Comparison of ENCODE assay signal across 1 cellular context in the genomic region with DNA sequence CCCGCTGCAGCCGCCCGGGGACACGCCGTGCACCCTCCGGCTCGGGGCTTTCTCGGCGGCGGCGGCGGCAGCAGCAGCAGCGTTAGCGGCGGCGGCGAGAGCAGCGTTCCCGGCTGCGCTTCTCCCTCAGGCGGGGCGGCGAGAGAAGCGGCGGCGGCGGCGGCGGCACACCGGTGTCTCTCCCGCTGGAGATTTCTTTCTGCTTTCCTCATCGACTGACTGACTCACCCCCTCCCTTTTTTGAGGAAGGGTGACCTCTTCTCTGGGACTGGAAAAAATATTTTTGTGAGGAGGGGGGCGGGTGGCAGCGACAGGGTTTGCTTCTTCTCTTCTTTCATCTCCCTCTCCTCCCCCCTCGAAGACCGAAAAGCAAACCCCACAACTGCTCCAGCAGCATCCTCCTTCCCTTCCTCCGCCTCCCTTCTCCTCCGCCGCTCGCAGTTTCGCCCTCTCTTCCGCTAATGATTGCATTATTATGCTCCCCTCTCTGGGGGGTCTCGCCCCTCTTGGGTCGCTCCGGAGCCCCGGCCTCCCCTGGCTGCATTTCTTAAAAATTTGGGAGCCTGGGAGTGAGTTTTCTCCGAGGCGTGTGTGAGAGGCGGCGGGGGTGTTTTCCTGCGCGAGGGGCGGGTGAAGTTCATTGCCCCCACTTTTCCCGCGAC.
TF ChIP-seq lines count a peak whose summit lies in the region.

No MANE protein-coding gene starts in this region.

TF ChIP-seq in HEK293, 187 proteins besides CTCF, POLR2A, EP300 and RAD21 (continued from another document and continues in another):
- TF ChIP-seq, protein P1, sequence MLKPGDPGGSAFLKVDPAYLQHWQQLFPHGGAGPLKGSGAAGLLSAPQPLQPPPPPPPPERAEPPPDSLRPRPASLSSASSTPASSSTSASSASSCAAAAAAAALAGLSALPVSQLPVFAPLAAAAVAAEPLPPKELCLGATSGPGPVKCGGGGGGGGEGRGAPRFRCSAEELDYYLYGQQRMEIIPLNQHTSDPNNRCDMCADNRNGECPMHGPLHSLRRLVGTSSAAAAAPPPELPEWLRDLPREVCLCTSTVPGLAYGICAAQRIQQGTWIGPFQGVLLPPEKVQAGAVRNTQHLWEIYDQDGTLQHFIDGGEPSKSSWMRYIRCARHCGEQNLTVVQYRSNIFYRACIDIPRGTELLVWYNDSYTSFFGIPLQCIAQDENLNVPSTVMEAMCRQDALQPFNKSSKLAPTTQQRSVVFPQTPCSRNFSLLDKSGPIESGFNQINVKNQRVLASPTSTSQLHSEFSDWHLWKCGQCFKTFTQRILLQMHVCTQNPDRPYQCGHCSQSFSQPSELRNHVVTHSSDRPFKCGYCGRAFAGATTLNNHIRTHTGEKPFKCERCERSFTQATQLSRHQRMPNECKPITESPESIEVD (tag by site-specific recombination; IDR thresholded peaks at IDR 0.05): peak; percentile 14; the same call in 1 of the 2 replicates
- TF ChIP-seq OSR2 (tag by site-specific recombination; IDR thresholded peaks at IDR 0.05) (no peak), BCL11B (tag by site-specific recombination; IDR thresholded peaks at IDR 0.05; ENCODE audit: low read depth) (no peak), TCF7L2 (IDR thresholded peaks at IDR 0.05; ENCODE audit: borderline replicate concordance, low read depth, low read length) (peak; percentile 5; the same call in 1 of the 2 replicates), HOXC10 (CRISPR knock-in tag; IDR thresholded peaks at IDR 0.05) (no peak), ZNF239 (tag by site-specific recombination; IDR thresholded peaks at IDR 0.05) (no peak), ZNF677 (tag by site-specific recombination; IDR thresholded peaks at IDR 0.05) (0 out of 2 replicates have a peak, but pooled peaks have one; percentile 18), SCRT1 (tag by site-specific recombination; IDR thresholded peaks at IDR 0.05; ENCODE audit: borderline replicate concordance) (no peak), ZNF692 (tag by site-specific recombination; IDR thresholded peaks at IDR 0.05) (0 out of 2 replicates have a peak, but pooled peaks have one; percentile 20), SP7 (tag by site-specific recombination; IDR thresholded peaks at IDR 0.05) (peak; percentile 55), ZNF280C (tag by site-specific recombination; IDR thresholded peaks at IDR 0.05) (no peak), BCL11A (tag by site-specific recombination; IDR thresholded peaks at IDR 0.05; ENCODE audit: low read depth) (no peak), ZSCAN30 (tag by site-specific recombination; IDR thresholded peaks at IDR 0.05) (peak; percentile 66), ZBTB8A (tag by site-specific recombination; IDR thresholded peaks at IDR 0.05) (peak; percentile 75), ZNF513 (tag by site-specific recombination; IDR thresholded peaks at IDR 0.05) (no peak), ZNF48 (tag by site-specific recombination; IDR thresholded peaks at IDR 0.05) (no peak), ZNF214 (tag by site-specific recombination; IDR thresholded peaks at IDR 0.05; ENCODE audit: borderline replicate concordance) (no peak), ZNF221 (tag by site-specific recombination; IDR thresholded peaks at IDR 0.05; ENCODE audit: borderline replicate concordance) (no peak), ZNF473 (tag by site-specific recombination; IDR thresholded peaks at IDR 0.05) (no peak), ZNF571 (tag by site-specific recombination; IDR thresholded peaks at IDR 0.05) (no peak), PRDM1 (tag by site-specific recombination; IDR thresholded peaks at IDR 0.05) (peak; percentile 74), ZNF623 (tag by site-specific recombination; IDR thresholded peaks at IDR 0.05) (no peak; the same call in 1 of the 2 replicates), SETDB1 (IDR thresholded peaks at IDR 0.05; ENCODE audit: insufficient read length, low read length) (no peak), ZNF23 (tag by site-specific recombination; IDR thresholded peaks at IDR 0.05; ENCODE audit: borderline replicate concordance) (no peak), PBX3 (CRISPR knock-in tag; IDR thresholded peaks at IDR 0.05) (no peak), GFI1B (tag by site-specific recombination; IDR thresholded peaks at IDR 0.05) (no peak), ZNF433 (tag by site-specific recombination; IDR thresholded peaks at IDR 0.05; ENCODE audit: low read depth) (no peak), ZNF76 (tag by site-specific recombination; IDR thresholded peaks at IDR 0.05; ENCODE audit: borderline replicate concordance, low read depth) (peak; percentile 26; the same call in 1 of the 2 replicates), ZSCAN4 (tag by site-specific recombination; IDR thresholded peaks at IDR 0.05) (no peak), ZNF658 (tag by site-specific recombination; IDR thresholded peaks at IDR 0.05) (no peak), ZNF274 (IDR thresholded peaks at IDR 0.05; ENCODE audit: low read length) (no peak), ZNF274 (tag by site-specific recombination; IDR thresholded peaks at IDR 0.05; ENCODE audit: borderline replicate concordance) (no peak), ZNF366 (tag by site-specific recombination; conservative IDR thresholded peaks at IDR 0.05) (peak; percentile 81; the same call in 1 of the 2 replicates), ZXDB (tag by site-specific recombination; IDR thresholded peaks at IDR 0.05) (peak; percentile 57), ZNF423 (tag by site-specific recombination; IDR thresholded peaks at IDR 0.05) (0 out of 2 replicates have a peak, but pooled peaks have one; percentile 15), SCRT2 (tag by site-specific recombination; IDR thresholded peaks at IDR 0.05) (no peak)
- TF ChIP-seq, protein P2, sequence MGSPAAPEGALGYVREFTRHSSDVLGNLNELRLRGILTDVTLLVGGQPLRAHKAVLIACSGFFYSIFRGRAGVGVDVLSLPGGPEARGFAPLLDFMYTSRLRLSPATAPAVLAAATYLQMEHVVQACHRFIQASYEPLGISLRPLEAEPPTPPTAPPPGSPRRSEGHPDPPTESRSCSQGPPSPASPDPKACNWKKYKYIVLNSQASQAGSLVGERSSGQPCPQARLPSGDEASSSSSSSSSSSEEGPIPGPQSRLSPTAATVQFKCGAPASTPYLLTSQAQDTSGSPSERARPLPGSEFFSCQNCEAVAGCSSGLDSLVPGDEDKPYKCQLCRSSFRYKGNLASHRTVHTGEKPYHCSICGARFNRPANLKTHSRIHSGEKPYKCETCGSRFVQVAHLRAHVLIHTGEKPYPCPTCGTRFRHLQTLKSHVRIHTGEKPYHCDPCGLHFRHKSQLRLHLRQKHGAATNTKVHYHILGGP (tag by site-specific recombination; IDR thresholded peaks at IDR 0.05): no peak
- TF ChIP-seq, protein P3, sequence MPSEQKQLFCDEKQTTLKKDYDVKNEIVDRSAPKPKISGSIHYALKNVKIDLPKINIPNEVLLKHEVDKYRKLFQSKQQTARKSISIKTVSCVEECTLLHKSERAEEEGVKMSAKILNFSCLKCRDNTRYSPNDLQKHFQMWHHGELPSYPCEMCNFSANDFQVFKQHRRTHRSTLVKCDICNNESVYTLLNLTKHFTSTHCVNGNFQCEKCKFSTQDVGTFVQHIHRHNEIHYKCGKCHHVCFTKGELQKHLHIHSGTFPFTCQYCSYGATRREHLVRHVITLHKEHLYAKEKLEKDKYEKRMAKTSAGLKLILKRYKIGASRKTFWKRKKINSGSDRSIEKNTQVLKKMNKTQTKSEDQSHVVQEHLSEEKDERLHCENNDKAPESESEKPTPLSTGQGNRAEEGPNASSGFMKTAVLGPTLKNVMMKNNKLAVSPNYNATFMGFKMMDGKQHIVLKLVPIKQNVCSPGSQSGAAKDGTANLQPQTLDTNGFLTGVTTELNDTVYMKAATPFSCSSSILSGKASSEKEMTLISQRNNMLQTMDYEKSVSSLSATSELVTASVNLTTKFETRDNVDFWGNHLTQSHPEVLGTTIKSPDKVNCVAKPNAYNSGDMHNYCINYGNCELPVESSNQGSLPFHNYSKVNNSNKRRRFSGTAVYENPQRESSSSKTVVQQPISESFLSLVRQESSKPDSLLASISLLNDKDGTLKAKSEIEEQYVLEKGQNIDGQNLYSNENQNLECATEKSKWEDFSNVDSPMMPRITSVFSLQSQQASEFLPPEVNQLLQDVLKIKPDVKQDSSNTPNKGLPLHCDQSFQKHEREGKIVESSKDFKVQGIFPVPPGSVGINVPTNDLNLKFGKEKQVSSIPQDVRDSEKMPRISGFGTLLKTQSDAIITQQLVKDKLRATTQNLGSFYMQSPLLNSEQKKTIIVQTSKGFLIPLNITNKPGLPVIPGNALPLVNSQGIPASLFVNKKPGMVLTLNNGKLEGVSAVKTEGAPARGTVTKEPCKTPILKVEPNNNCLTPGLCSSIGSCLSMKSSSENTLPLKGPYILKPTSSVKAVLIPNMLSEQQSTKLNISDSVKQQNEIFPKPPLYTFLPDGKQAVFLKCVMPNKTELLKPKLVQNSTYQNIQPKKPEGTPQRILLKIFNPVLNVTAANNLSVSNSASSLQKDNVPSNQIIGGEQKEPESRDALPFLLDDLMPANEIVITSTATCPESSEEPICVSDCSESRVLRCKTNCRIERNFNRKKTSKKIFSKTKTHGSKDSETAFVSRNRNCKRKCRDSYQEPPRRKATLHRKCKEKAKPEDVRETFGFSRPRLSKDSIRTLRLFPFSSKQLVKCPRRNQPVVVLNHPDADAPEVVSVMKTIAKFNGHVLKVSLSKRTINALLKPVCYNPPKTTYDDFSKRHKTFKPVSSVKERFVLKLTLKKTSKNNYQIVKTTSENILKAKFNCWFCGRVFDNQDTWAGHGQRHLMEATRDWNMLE (tag by site-specific recombination; conservative IDR thresholded peaks at IDR 0.05; ENCODE audit: low read depth): no peak
- TF ChIP-seq, protein P4, sequence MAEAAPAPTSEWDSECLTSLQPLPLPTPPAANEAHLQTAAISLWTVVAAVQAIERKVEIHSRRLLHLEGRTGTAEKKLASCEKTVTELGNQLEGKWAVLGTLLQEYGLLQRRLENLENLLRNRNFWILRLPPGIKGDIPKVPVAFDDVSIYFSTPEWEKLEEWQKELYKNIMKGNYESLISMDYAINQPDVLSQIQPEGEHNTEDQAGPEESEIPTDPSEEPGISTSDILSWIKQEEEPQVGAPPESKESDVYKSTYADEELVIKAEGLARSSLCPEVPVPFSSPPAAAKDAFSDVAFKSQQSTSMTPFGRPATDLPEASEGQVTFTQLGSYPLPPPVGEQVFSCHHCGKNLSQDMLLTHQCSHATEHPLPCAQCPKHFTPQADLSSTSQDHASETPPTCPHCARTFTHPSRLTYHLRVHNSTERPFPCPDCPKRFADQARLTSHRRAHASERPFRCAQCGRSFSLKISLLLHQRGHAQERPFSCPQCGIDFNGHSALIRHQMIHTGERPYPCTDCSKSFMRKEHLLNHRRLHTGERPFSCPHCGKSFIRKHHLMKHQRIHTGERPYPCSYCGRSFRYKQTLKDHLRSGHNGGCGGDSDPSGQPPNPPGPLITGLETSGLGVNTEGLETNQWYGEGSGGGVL (tag by site-specific recombination; IDR thresholded peaks at IDR 0.05): peak; percentile 92
